Comparison of ENCODE assay signal across 7 cellular contexts in the genomic region with DNA sequence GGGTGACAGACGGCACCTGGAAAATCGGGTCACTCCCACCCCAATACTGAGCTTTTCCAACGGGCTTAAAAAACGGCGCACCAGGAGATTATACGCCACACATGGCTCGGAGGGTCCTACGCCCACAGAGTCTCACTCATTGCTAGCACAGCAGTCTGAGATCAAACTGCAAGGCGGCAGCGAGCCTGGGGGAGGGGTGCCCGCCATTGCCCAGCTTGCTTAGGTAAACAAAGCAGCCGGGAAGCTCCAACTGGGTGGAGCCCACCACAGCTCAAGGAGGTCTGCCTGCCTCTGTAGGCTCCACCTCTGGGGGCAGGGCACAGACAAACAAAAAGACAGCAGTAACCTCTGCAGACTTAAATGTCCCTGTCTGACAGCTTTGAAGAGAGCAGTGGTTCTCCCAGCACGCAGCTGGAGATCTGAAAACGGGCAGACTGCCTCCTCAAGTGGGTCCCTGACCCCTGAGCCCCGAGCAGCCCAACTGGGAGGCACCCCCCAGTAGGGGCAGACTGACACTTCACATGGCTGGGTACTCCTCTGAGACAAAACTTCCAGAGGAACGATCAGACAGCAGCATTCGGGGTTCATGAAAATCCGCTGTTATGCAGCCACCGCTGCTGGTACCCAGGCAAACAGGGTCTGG.
DNase-seq lines count a peak whose midpoint lies in the region; TF ChIP-seq lines count a peak whose summit lies in the region.
"Not testable (repeated sequence)": the region's sequence is repeated elsewhere in the genome, so short reads cannot be mapped to it uniquely, and the experiment has no call there.

No MANE protein-coding gene starts in this region.

- 18% methylated on average over 9 of the region's 19 CpGs for WGBS in SK-N-SH (ENCODE audit: low lambda C conversion rate)

- POLR2A ChIA-PET in HEK293 (lab: Yijun Ruan, JAX); SK-N-SH (lab: Yijun Ruan, JAX): not testable (repeated sequence)

- not testable (repeated sequence) for TF ChIP-seq CTCF in HEK293 (tag by site-specific recombination; IDR thresholded peaks at IDR 0.05); SK-N-SH (IDR thresholded peaks at IDR 0.05); fibroblast of villous mesenchyme (IDR thresholded peaks at IDR 0.05; ENCODE audit: insufficient read depth, low read depth, low read length)

- H3K9me3 ChIP-seq in HEK293 (ENCODE audit: control insufficient read depth, insufficient read depth, low read depth, low read length); SK-N-SH: not testable (repeated sequence)

- not testable (repeated sequence) for H3K4me3 ChIP-seq in HEK293 (ENCODE audit: low read depth, low read length)
- H3K4me3 ChIP-seq in SK-N-SH (ENCODE audit: low read depth in 2 of 2, low read length in 1 of 2) (peak overlapping the region; percentile 37 to 62; a peak in 3 of 4 replicates), fibroblast of villous mesenchyme (ENCODE audit: low read depth, low read length) (peak overlapping the region; percentile 30)

- 0 out of 2 replicates have a peak overlapping the region, but pooled peaks have one; percentile 16 for H2AFZ ChIP-seq in SK-N-SH (ENCODE audit: low read depth)

- not testable (repeated sequence) for H3K36me3 ChIP-seq in HEK293 (ENCODE audit: control insufficient read depth in 2 of 2, insufficient read depth in 1 of 2, low read length in 2 of 2); SK-N-SH (replicated peaks in 1 of 2; ENCODE audit: control insufficient read depth in 1 of 2, insufficient read depth in 2 of 2, low read length in 1 of 2)

- not testable (repeated sequence) for H3K4me1 ChIP-seq in HEK293 (ENCODE audit: control insufficient read depth, insufficient read depth, low read length); SK-N-SH (ENCODE audit: control insufficient read depth in 1 of 2, insufficient read depth in 2 of 2, low read depth in 1 of 2, low read length in 1 of 2)

- peaks cover 25% of the 10 kb centered on the region for H3K79me2 ChIP-seq in SK-N-SH (ENCODE audit: insufficient read depth)

- CTCF ChIA-PET in HEK293 (lab: Yijun Ruan, JAX), result interaction anchor here (1.0 kb wide), 1 partner anchor 15 kb away, joined by 3 read pairs; no protein-coding TSS in a partner anchor
- CTCF ChIA-PET in SK-N-SH (lab: Yijun Ruan, JAX), result not testable (repeated sequence)

- not testable (repeated sequence) for H4K20me1 ChIP-seq in SK-N-SH (ENCODE audit: insufficient read depth)

- peak overlapping the region; percentile 68 for H3K4me2 ChIP-seq in SK-N-SH

- H3F3A ChIP-seq in SK-N-SH (replicated peaks; ENCODE audit: insufficient read depth), result not testable (repeated sequence)

- not testable (repeated sequence) for H3K9ac ChIP-seq in SK-N-SH

- DNase-seq in DMS53 (lab: John Stamatoyannopoulos, UW) (peak; percentile 6), ELF-1 (ENCODE audit: low read depth, low spot score) (peak; percentile 10), NCI-H345 (lab: John Stamatoyannopoulos, UW) (peak; percentile 1), NCI-H748 (lab: John Stamatoyannopoulos, UW; ENCODE audit: unreplicated experiment) (peak; percentile 63)
- DNase-seq in SK-N-SH; fibroblast of villous mesenchyme (ENCODE audit: low read depth): not testable (repeated sequence)

- H3K27ac ChIP-seq in HEK293 (ENCODE audit: extremely low read depth, low read depth, low read length); SK-N-SH (ENCODE audit: low read depth in 2 of 2, low read length in 1 of 2): not testable (repeated sequence)

- not testable (repeated sequence) for TF ChIP-seq RAD21 in SK-N-SH (IDR thresholded peaks at IDR 0.05; ENCODE audit: low read length)

- not testable (repeated sequence) for H3K27me3 ChIP-seq in SK-N-SH (ENCODE audit: insufficient read depth)

- H3K9me2 ChIP-seq in SK-N-SH, result not testable (repeated sequence)

- not testable (repeated sequence) for TF ChIP-seq EP300 in SK-N-SH (IDR thresholded peaks at IDR 0.05; ENCODE audit: borderline replicate concordance in 1 of 2, low read depth in 1 of 2, low read length in 1 of 2)

TF ChIP-seq in HEK293, 187 proteins besides CTCF, POLR2A, EP300 and RAD21:
- TF ChIP-seq GLIS1 (tag by site-specific recombination; IDR thresholded peaks at IDR 0.05) (peak; percentile 56; the same call in 1 of the 2 replicates), GLIS2 (tag by site-specific recombination; IDR thresholded peaks at IDR 0.05) (peak; percentile 56; the same call in 1 of the 2 replicates), YY1 (tag by site-specific recombination; IDR thresholded peaks at IDR 0.05) (peak; percentile 67)
- TF ChIP-seq, protein P1, sequence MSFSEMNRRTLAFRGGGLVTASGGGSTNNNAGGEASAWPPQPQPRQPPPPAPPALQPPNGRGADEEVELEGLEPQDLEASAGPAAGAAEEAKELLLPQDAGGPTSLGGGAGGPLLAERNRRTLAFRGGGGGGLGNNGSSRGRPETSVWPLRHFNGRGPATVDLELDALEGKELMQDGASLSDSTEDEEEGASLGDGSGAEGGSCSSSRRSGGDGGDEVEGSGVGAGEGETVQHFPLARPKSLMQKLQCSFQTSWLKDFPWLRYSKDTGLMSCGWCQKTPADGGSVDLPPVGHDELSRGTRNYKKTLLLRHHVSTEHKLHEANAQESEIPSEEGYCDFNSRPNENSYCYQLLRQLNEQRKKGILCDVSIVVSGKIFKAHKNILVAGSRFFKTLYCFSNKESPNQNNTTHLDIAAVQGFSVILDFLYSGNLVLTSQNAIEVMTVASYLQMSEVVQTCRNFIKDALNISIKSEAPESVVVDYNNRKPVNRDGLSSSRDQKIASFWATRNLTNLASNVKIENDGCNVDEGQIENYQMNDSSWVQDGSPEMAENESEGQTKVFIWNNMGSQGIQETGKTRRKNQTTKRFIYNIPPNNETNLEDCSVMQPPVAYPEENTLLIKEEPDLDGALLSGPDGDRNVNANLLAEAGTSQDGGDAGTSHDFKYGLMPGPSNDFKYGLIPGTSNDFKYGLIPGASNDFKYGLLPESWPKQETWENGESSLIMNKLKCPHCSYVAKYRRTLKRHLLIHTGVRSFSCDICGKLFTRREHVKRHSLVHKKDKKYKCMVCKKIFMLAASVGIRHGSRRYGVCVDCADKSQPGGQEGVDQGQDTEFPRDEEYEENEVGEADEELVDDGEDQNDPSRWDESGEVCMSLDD (tag by site-specific recombination; IDR thresholded peaks at IDR 0.05), result 0 out of 2 replicates have a peak, but pooled peaks have one; percentile 7
